In the genomic region with DNA sequence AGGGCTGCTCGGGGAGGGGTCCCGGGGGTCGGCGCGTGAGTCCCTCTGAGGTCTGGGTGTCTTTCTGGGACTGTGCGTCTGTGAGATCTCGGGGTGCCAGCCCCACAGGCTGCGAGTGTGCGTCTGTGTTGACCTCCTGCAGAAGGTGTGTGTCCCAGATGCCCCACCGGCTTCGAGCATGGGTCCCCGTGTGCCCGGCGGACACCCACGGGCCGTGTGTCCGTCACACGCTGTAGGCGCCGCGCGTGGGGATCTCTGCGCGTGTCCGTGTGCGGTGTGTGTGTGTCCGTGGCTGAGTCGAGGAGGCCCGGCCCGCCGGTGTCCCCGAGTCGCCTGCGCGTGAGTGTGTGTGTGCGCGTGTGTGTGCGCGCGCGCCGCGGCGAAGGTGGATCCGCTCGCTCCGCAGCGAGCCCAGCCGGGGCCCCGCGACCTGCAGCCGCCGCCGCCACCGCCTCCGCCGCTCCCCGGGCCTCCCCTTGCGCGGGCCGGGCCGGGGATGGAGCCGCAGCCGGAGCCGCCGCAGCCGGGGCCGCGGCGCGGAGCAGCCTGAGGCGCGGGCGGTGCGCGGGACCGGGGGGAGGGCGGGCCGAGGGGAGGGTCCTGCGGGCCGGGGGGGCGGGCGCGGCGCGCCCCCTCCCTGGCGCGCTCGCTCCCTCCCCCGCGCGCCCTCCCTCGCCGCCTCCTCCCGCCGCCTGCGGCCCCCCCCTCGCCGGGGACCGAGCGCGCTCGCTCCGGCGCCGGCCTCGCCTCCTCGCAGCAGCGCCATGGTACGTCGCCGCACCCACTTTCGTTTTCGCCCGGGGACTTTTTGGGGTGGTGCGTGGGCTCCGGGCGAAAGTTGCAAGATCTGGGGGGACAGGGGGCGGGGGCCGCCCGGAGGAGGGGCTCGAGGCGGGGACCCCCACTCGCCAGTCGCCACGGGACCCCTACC, we compare ENCODE assay signal across 8 cellular contexts. TPM values are rescaled to one million over a fixed set of nuclear protein-coding genes. Genes with fewer than 3 reads are reported as not detected.
A peak's percentile ranks its signal among the peaks of the same experiment; 100 is the strongest.
DNase-seq lines count a peak whose midpoint lies in the region; ATAC-seq and FAIRE-seq lines count a peak whose summit lies in the region.

No MANE protein-coding gene starts in this region.

- intact Hi-C loops in left ventricle myocardium superior (cut with micrococcal nuclease) = no loop called here

- H3K27ac ChIP-seq in SJSA1 = peak overlapping the region; percentile 62

- peak overlapping the region; percentile 78 for H3K27ac Mint-ChIP-seq in activated naive CD8-positive, alpha-beta T cell treated with anti-CD3 and anti-CD28 coated beads for 36 hours

- peak overlapping the region; percentile 78 for H3K4me3 Mint-ChIP-seq in activated naive CD8-positive, alpha-beta T cell treated with anti-CD3 and anti-CD28 coated beads for 36 hours

- H3K36me3 ChIP-seq in SJSA1 = no peaks in the 10 kb centered on the region

- H3K9me3 ChIP-seq in SJSA1 (replicated peaks) = peaks cover 4% of the 10 kb centered on the region; the same call in 1 of the 2 replicates

- H3K4me1 ChIP-seq in SJSA1 (replicated peaks) = peaks cover 18% of the 10 kb centered on the region

- no peaks in the 10 kb centered on the region for H3K36me3 Mint-ChIP-seq in activated naive CD8-positive, alpha-beta T cell treated with anti-CD3 and anti-CD28 coated beads for 36 hours

- ATAC-seq in GM19463 (IDR thresholded peaks at IDR 0.05; ENCODE audit: unreplicated experiment) (peak; percentile 46), left ventricle myocardium superior (peak; percentile 52)

- peak; percentile 90 for DNase-seq in AG20443 (ENCODE audit: low spot score)
- peak in 1 of 2 experiments; percentile 41 for DNase-seq in SJSA1 (ENCODE audit: low read depth in 1 of 2, low spot score in 2 of 2)
- DNase-seq in activated naive CD8-positive, alpha-beta T cell treated with anti-CD3 and anti-CD28 coated beads for 36 hours = peak; percentile 73
- peak; percentile 88 for DNase-seq in left ventricle myocardium superior
- peak; percentile 69 for DNase-seq in retina
- no peak for DNase-seq in NCI-H1694 treated with DMSO at 0.1 percent for 48 hours (lab: John Stamatoyannopoulos, UW)
- DNase-seq in RCC 7860 (ENCODE audit: low spot score) = no peak

- peak overlapping the region; percentile 77 for H3K4me3 ChIP-seq in SJSA1

- no peaks in the 10 kb centered on the region for H3K27me3 Mint-ChIP-seq in activated naive CD8-positive, alpha-beta T cell treated with anti-CD3 and anti-CD28 coated beads for 36 hours

- H3K4me1 Mint-ChIP-seq in activated naive CD8-positive, alpha-beta T cell treated with anti-CD3 and anti-CD28 coated beads for 36 hours = peaks cover 30% of the 10 kb centered on the region

- H3K27me3 ChIP-seq in SJSA1 (replicated peaks) = peaks cover 3% of the 10 kb centered on the region; the same call in 1 of the 2 replicates

- no peak for FAIRE-seq in RCC 7860 (lab: Jason Lieb, UNC)

- no peaks in the 10 kb centered on the region for H3K9me3 Mint-ChIP-seq in activated naive CD8-positive, alpha-beta T cell treated with anti-CD3 and anti-CD28 coated beads for 36 hours

RNA-seq across cellular contexts. Expression of a gene that starts 7.2 kb away (rescaled TPM):
- total RNA-seq in SJSA1 (2014; rRNA removed; shearing (Covaris generic)) = 19.9 and 27.6 TPM in 2 replicates
- 10 to 100 TPM; 19.0 to 19.5 TPM for total RNA-seq in activated naive CD8-positive, alpha-beta T cell treated with anti-CD3 and anti-CD28 coated beads for 36 hours
- 178 TPM for total RNA-seq in left ventricle myocardium superior

Comparison
In these comparisons a context has a peak if more than half of its experiments do, and no peak if none do; other contexts are left out.
1. DNase-seq: peak in AG20443 (single experiment), activated naive CD8-positive, alpha-beta T cell treated with anti-CD3 and anti-CD28 coated beads for 36 hours (single experiment), left ventricle myocardium superior (single experiment) and retina (single experiment); none in NCI-H1694 treated with DMSO at 0.1 percent for 48 hours (single experiment) and RCC 7860 (single experiment).